9 cellular contexts compared by ENCODE assay signal in the genomic region with DNA sequence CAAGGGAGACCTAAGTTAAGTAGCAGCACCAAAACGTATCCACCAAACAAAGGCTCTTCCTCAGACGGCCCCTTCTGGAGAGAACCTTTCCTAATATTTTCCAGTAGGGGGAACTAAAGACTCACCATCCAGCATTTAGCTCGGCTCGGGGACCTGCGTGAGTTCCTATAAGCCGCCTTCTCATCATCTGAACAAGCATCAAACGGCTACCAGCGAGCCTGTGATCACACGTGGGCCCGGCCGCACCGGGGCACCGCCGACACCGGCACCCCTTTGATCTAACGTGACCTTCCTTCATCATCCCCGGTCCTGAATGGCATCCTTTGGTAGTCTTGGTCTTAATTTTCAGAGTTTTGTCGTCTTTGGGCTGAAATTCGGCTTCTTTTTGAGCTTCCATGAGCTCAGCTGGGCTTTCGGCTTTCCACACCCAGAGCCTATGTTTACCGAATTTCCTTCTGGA. TPM values are rescaled to one million over a fixed set of nuclear protein-coding genes. Genes with fewer than 3 reads are reported as not detected.
DNase-seq lines count a peak whose midpoint lies in the region; ATAC-seq and TF ChIP-seq lines count a peak whose summit lies in the region.
"Had no signal": no experiment of that assay in that cellular context is flagged by ENCODE, and none has a peak within 500 bp of the region (broad histone marks: within the 10 kb centered on the region; RNA-seq: fewer than 3 reads in every experiment).

No MANE protein-coding gene starts in this region.

- H3K4me1 Mint-ChIP-seq in progenitor cell of endocrine pancreas (ENCODE audit: low read depth), result peaks cover 24% of the 10 kb centered on the region

- peak; percentile 80 for TF ChIP-seq CTCF in progenitor cell of endocrine pancreas (IDR thresholded peaks at IDR 0.05; ENCODE audit: unreplicated experiment)

- ATAC-seq in HG03159 (IDR thresholded peaks at IDR 0.05; ENCODE audit: unreplicated experiment) (peak; percentile 60), left cardiac atrium (peak; percentile 94), HG03439 (IDR thresholded peaks at IDR 0.05; ENCODE audit: unreplicated experiment) (no peak)

- intact Hi-C loops in left cardiac atrium (cut with DNase I), result loop anchor here (2.0 to 5.0 kb wide), 3 partner anchors 216 to 1606 kb away; no protein-coding TSS in a partner anchor

- peak overlapping the region; percentile 93 for H3K27ac Mint-ChIP-seq in progenitor cell of endocrine pancreas

- no peaks in the 10 kb centered on the region for H3K27me3 Mint-ChIP-seq in progenitor cell of endocrine pancreas

- DNase-seq in DMS53 treated with DMSO at 0.1 percent for 48 hours (lab: John Stamatoyannopoulos, UW; ENCODE audit: unreplicated experiment) (peak; percentile 59), NCI-H345 treated with DMSO at 0.1 percent for 48 hours (lab: John Stamatoyannopoulos, UW; ENCODE audit: unreplicated experiment) (peak; percentile 73), amygdala (lab: John Stamatoyannopoulos, UW) (peak in 55 of 56 donors; percentile 4 to 82 (median 54)), left cardiac atrium (peak; percentile 69), progenitor cell of endocrine pancreas (ENCODE audit: low spot score, unreplicated experiment) (peak; percentile 48)
- DNase-seq in activated naive CD4-positive, alpha-beta T cell treated with Interleukin-2 at 50 U/mL for 16 hours, result no peak

- H3K4me3 Mint-ChIP-seq in progenitor cell of endocrine pancreas (ENCODE audit: low read depth), result peak overlapping the region; percentile 83

- H3K36me3 Mint-ChIP-seq in progenitor cell of endocrine pancreas (ENCODE audit: insufficient read depth), result no peaks in the 10 kb centered on the region

- no peaks in the 10 kb centered on the region for H3K9me3 Mint-ChIP-seq in progenitor cell of endocrine pancreas (ENCODE audit: low read depth)

RNA-seq across cellular contexts. Expression of gene ROBO2, which starts 1.4 kb away (rescaled TPM):
- total RNA-seq in left cardiac atrium, result 1 to 10 TPM; 3.4 to 8.0 TPM
- total RNA-seq in progenitor cell of endocrine pancreas, result 75.2 and 83.8 TPM in 2 replicates
- total RNA-seq: activated CD8-positive, alpha-beta memory T cell treated with anti-CD3 and anti-CD28 coated beads for 36 hours had no signal
